Comparison of ENCODE assay signal across 8 cellular contexts in the genomic region with DNA sequence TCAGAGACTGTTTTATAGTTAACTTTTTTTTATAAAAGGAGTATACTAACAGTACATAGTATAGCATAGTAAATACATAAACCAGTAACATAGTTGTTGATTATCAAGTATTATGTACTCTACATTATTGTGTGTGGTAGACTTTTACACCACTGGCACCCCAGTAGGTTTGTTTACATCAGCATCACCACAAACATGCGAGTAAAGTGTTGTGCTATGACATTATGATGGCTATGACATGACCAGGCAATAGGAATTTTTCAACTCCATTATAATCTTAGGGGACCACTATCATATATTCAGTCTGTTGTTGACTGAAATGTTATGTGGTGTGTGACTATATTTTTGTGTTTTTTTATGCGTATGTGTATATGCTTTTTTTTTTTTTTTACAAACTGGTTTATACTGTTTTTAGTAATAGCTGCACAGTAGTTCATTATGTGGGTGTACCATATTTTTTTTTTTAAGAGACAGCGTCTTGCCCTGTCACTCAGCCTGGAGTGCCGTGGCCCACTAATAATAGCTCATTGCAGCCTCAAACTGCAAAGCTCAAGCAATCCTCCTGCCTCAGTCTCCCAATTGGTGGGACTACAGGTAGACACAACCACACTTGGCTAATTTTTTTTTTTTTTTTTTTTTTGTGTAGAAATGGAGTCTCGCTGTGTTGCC. TPM values are rescaled to one million over a fixed set of nuclear protein-coding genes. Genes with fewer than 3 reads are reported as not detected.
DNase-seq lines count a peak whose midpoint lies in the region; ATAC-seq, FAIRE-seq and TF ChIP-seq lines count a peak whose summit lies in the region.

No MANE protein-coding gene starts in this region.

- FAIRE-seq in small intestine (lab: Jason Lieb, UNC), result no peak

- peak overlapping the region; percentile 53 for H3K4me2 ChIP-seq in MM.1S (ENCODE audit: low read depth, low read length)

- no peaks in the 10 kb centered on the region for H4K20me1 ChIP-seq in MM.1S (ENCODE audit: insufficient read depth, low read length)

- H3K27ac ChIP-seq in CD4-positive, CD25-positive, alpha-beta regulatory T cell (ENCODE audit: insufficient read depth, low read length, poor library complexity, severe bottlenecking), result peak overlapping the region; percentile 90
- no peak overlapping the region for H3K27ac ChIP-seq in MM.1S (ENCODE audit: low read length)
- no peak overlapping the region for H3K27ac ChIP-seq in colonic mucosa
- no peak overlapping the region for H3K27ac ChIP-seq in small intestine (ENCODE audit: low read depth in 1 of 2, low read length in 1 of 2)

- H2AFZ ChIP-seq in MM.1S (ENCODE audit: low read length), result no peak overlapping the region

- peak overlapping the region; percentile 97 for H3K4me3 ChIP-seq in CD4-positive, CD25-positive, alpha-beta regulatory T cell (ENCODE audit: low read depth, low read length)
- H3K4me3 ChIP-seq in MM.1S (ENCODE audit: low read length) (peak overlapping the region; percentile 89), colonic mucosa (peak overlapping the region; percentile 95), small intestine (ENCODE audit: low read depth in 1 of 2, low read length in 2 of 2) (peak overlapping the region in 1 of 2 donors; percentile 15)

- H3K9ac ChIP-seq in MM.1S (ENCODE audit: low read length), result peak overlapping the region; percentile 92; the same call in 1 of the 2 replicates
- peak overlapping the region in 1 of 2 donors; percentile 5 for H3K9ac ChIP-seq in colonic mucosa (ENCODE audit: low read depth in 2 of 2, low read length in 2 of 2)

- peaks cover 11% of the 10 kb centered on the region for H3K36me3 Mint-ChIP-seq in CD4-positive, CD25-positive, alpha-beta regulatory T cell
- peaks cover 23% of the 10 kb centered on the region for H3K36me3 Mint-ChIP-seq in nephron progenitor cell (ENCODE audit: low read depth)

- H3K79me2 ChIP-seq in MM.1S (ENCODE audit: low read length), result peaks cover 45% of the 10 kb centered on the region

- no peaks in the 10 kb centered on the region for H3K27me3 Mint-ChIP-seq in CD4-positive, CD25-positive, alpha-beta regulatory T cell
- no peaks in the 10 kb centered on the region for H3K27me3 Mint-ChIP-seq in nephron progenitor cell (ENCODE audit: low read depth, poor library complexity)

- H3K36me3 ChIP-seq in CD4-positive, CD25-positive, alpha-beta regulatory T cell (ENCODE audit: control insufficient read depth, insufficient read depth, low read length), result peaks cover 13% of the 10 kb centered on the region
- H3K36me3 ChIP-seq in MM.1S (replicated peaks; ENCODE audit: insufficient read depth, low read length) (peaks cover 3% of the 10 kb centered on the region; the same call in 1 of the 2 replicates), colonic mucosa (no peaks in the 10 kb centered on the region), small intestine (ENCODE audit: control insufficient read depth in 2 of 2, insufficient read depth in 2 of 2, low read length in 2 of 2) (no peaks in the 10 kb centered on the region)

- no peaks in the 10 kb centered on the region for H3K9me2 ChIP-seq in MM.1S (replicated peaks; ENCODE audit: insufficient read depth, low read length)

- no peaks in the 10 kb centered on the region for H3K27me3 ChIP-seq in CD4-positive, CD25-positive, alpha-beta regulatory T cell (ENCODE audit: control insufficient read depth, insufficient read depth, low read length)
- H3K27me3 ChIP-seq in MM.1S (replicated peaks; ENCODE audit: insufficient read depth, low read length) (no peaks in the 10 kb centered on the region), colonic mucosa (no peaks in the 10 kb centered on the region), small intestine (ENCODE audit: control insufficient read depth in 2 of 2, insufficient read depth in 2 of 2, low read length in 2 of 2) (no peaks in the 10 kb centered on the region)

- peaks cover 27% of the 10 kb centered on the region for H3K4me1 ChIP-seq in CD4-positive, CD25-positive, alpha-beta regulatory T cell (ENCODE audit: control insufficient read depth, insufficient read depth, low read length, poor library complexity, severe bottlenecking)
- H3K4me1 ChIP-seq in MM.1S (ENCODE audit: low read length) (peaks cover 11% of the 10 kb centered on the region), colonic mucosa (peaks cover 5% of the 10 kb centered on the region), small intestine (ENCODE audit: control insufficient read depth in 2 of 2, insufficient read depth in 1 of 2, low read depth in 1 of 2, low read length in 1 of 2) (peaks cover 0 to 6% of the 10 kb centered on the region in 2 donors)

- intact Hi-C loops in colonic mucosa (cut with DNase I), result no loop called here

- ATAC-seq in CD4-positive, CD25-positive, alpha-beta regulatory T cell (ENCODE audit: low read depth in 2 of 2), result no peak
- ATAC-seq in GM18517 (IDR thresholded peaks at IDR 0.05; ENCODE audit: unreplicated experiment), result no peak

- H3K9me3 ChIP-seq in CD4-positive, CD25-positive, alpha-beta regulatory T cell (ENCODE audit: control insufficient read depth in 2 of 2, low read length in 2 of 2), result no peaks in the 10 kb centered on the region
- H3K9me3 ChIP-seq in MM.1S (replicated peaks; ENCODE audit: insufficient read depth, low read length), result no peaks in the 10 kb centered on the region
- H3K9me3 ChIP-seq in colonic mucosa, result no peaks in the 10 kb centered on the region
- no peaks in the 10 kb centered on the region for H3K9me3 ChIP-seq in small intestine (ENCODE audit: control insufficient read depth, low read depth)

- no peak for TF ChIP-seq CTCF in MM.1S (IDR thresholded peaks at IDR 0.05; ENCODE audit: low read length)
- TF ChIP-seq CTCF in colonic mucosa (IDR thresholded peaks at IDR 0.05), result no peak
- no peak for TF ChIP-seq CTCF in nephron progenitor cell (IDR thresholded peaks at IDR 0.05)

- H3K27ac Mint-ChIP-seq in CD4-positive, CD25-positive, alpha-beta regulatory T cell, result peak overlapping the region in 2 of 3 donors; percentile 29 to 69
- H3K27ac Mint-ChIP-seq in nephron progenitor cell, result no peak overlapping the region

- 60 to 70% (median 66%) methylated on average over 5 of the region's 5 CpGs for WGBS in small intestine, 3 donors

- H3F3A ChIP-seq in MM.1S (ENCODE audit: insufficient read depth, low read length), result peaks cover 14% of the 10 kb centered on the region

- DNase-seq in CD4-positive, CD25-positive, alpha-beta regulatory T cell, result no peak
- DNase-seq in MM.1S (no peak), colonic mucosa (no peak), nephron progenitor cell (no peak), small intestine (no peak), NCI-H1105 (lab: John Stamatoyannopoulos, UW) (no peak), NCI-H226 (no peak)

- peak overlapping the region; percentile 93 to 99 (median 96) for H3K4me3 Mint-ChIP-seq in CD4-positive, CD25-positive, alpha-beta regulatory T cell
- H3K4me3 Mint-ChIP-seq in nephron progenitor cell, result peak overlapping the region; percentile 91

- H3K9me3 Mint-ChIP-seq in CD4-positive, CD25-positive, alpha-beta regulatory T cell, result no peaks in the 10 kb centered on the region
- no peaks in the 10 kb centered on the region for H3K9me3 Mint-ChIP-seq in nephron progenitor cell

- H3K4me1 Mint-ChIP-seq in CD4-positive, CD25-positive, alpha-beta regulatory T cell, result peaks cover 19 to 50% (median 32%) of the 10 kb centered on the region in 4 donors
- H3K4me1 Mint-ChIP-seq in nephron progenitor cell, result peaks cover 27% of the 10 kb centered on the region

RNA-seq across cellular contexts. Expression of gene CAPN7, which starts 1.9 kb away (rescaled TPM):
- 62.3 TPM for total RNA-seq in CD4-positive, CD25-positive, alpha-beta regulatory T cell
- polyA plus RNA-seq in CD4-positive, CD25-positive, alpha-beta regulatory T cell, result 10 to 100 TPM; 21.1 to 24.1 (median 21.7) TPM
- 10 to 100 TPM; 33.2 to 33.9 TPM for total RNA-seq in colonic mucosa
- polyA plus RNA-seq in small intestine, result 10 to 100 TPM; 12.3 to 14.1 (median 12.7) TPM
